2 cellular contexts compared by ENCODE assay signal in the genomic region with DNA sequence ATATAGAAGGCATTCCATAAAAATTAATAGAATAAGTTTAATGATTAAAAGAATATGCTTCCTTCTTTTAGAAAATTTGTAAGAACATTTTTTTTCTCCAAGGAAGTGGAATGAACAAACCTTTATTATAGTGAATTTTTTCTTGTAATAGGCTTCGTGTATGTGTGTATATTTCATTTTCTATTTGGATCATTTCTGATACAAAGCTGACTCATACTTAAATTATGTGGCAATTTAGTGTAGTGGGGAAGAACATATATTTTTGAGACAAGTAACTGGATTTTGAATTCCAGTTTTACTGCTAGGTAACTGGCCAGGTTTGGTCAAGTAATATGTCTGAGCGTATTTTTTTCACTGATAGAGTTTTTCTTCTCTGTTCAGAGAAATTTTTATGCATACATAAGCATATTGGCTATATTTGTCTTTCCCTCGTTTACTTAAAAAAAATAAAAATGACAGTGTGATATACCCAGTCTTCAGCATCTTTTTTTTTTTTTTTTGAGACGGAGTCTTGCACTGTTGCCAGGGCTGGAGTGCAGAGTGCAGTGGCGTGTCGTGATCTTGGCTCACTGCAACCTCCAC.
A peak's percentile ranks its signal among the peaks of the same experiment; 100 is the strongest.
TF ChIP-seq lines count a peak whose summit lies in the region.

No MANE protein-coding gene starts in this region.

TF ChIP-seq in A549, 52 proteins besides CTCF, POLR2A, EP300 and RAD21:
- TF ChIP-seq POLR2AphosphoS2 (conservative IDR thresholded peaks at IDR 0.05; ENCODE audit: low read length) (no peak), CBX8 (IDR thresholded peaks at IDR 0.05) (no peak), HOXB5 (CRISPR knock-in tag; IDR thresholded peaks at IDR 0.05) (no peak), BHLHE40 (IDR thresholded peaks at IDR 0.05; ENCODE audit: low read depth, low read length) (no peak), RNF2 (IDR thresholded peaks at IDR 0.05; ENCODE audit: borderline replicate concordance, low read depth) (no peak), FOSB (CRISPR knock-in tag; IDR thresholded peaks at IDR 0.05) (no peak), NFE2L2 (conservative IDR thresholded peaks at IDR 0.05; ENCODE audit: low read length) (no peak), MAFK (IDR thresholded peaks at IDR 0.05; ENCODE audit: partially characterized antibody) (peak; percentile 42), FOXS1 (CRISPR knock-in tag; IDR thresholded peaks at IDR 0.05) (no peak), ESRRA (IDR thresholded peaks at IDR 0.05; ENCODE audit: borderline replicate concordance, low read length) (no peak), HOXB13 (CRISPR knock-in tag; IDR thresholded peaks at IDR 0.05; ENCODE audit: low read depth) (no peak), HDAC2 (IDR thresholded peaks at IDR 0.05) (no peak), HOXA7 (CRISPR knock-in tag; IDR thresholded peaks at IDR 0.05) (no peak), ZFP36 (IDR thresholded peaks at IDR 0.05; ENCODE audit: borderline replicate concordance, partially characterized antibody) (no peak), ZNF302 (CRISPR knock-in tag; IDR thresholded peaks at IDR 0.05) (no peak), FOSL2 (IDR thresholded peaks at IDR 0.05) (no peak), FOSL2 (CRISPR knock-in tag; IDR thresholded peaks at IDR 0.05) (0 out of 2 replicates have a peak, but pooled peaks have one; percentile 6)
- TF ChIP-seq, protein P1, sequence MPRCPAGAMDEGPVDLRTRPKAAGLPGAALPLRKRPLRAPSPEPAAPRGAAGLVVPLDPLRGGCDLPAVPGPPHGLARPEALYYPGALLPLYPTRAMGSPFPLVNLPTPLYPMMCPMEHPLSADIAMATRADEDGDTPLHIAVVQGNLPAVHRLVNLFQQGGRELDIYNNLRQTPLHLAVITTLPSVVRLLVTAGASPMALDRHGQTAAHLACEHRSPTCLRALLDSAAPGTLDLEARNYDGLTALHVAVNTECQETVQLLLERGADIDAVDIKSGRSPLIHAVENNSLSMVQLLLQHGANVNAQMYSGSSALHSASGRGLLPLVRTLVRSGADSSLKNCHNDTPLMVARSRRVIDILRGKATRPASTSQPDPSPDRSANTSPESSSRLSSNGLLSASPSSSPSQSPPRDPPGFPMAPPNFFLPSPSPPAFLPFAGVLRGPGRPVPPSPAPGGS (IDR thresholded peaks at IDR 0.05): no peak
- TF ChIP-seq, protein P2, sequence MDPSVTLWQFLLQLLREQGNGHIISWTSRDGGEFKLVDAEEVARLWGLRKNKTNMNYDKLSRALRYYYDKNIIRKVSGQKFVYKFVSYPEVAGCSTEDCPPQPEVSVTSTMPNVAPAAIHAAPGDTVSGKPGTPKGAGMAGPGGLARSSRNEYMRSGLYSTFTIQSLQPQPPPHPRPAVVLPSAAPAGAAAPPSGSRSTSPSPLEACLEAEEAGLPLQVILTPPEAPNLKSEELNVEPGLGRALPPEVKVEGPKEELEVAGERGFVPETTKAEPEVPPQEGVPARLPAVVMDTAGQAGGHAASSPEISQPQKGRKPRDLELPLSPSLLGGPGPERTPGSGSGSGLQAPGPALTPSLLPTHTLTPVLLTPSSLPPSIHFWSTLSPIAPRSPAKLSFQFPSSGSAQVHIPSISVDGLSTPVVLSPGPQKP (IDR thresholded peaks at IDR 0.05; ENCODE audit: low read depth, low read length): no peak

TF ChIP-seq in IMR-90, 13 proteins besides CTCF, POLR2A, EP300 and RAD21:
- TF ChIP-seq RCOR1 (IDR thresholded peaks at IDR 0.05; ENCODE audit: insufficient replicate concordance, low read length) (no peak), MAZ (IDR thresholded peaks at IDR 0.05; ENCODE audit: borderline replicate concordance, low read depth, low read length) (no peak), MAFK (IDR thresholded peaks at IDR 0.05; ENCODE audit: low read depth, low read length) (peak; percentile 73), RFX5 (IDR thresholded peaks at IDR 0.05; ENCODE audit: low read depth, low read length) (no peak), MXI1 (IDR thresholded peaks at IDR 0.05; ENCODE audit: borderline replicate concordance, low read depth, low read length) (no peak), FOS (IDR thresholded peaks at IDR 0.05; ENCODE audit: low read depth, low read length) (no peak), CEBPB (IDR thresholded peaks at IDR 0.05; ENCODE audit: low read depth, low read length) (peak; percentile 39; the same call in 1 of the 2 replicates), SMC3 (IDR thresholded peaks at IDR 0.05; ENCODE audit: low read depth, low read length) (no peak)
- TF ChIP-seq, protein P2 (IDR thresholded peaks at IDR 0.05; ENCODE audit: borderline replicate concordance, low read depth, low read length): no peak
